In genomic region chr7:129188372-129188891, GRCh38 we compare ENCODE assay signal across 1 cellular context.
TF ChIP-seq lines count a peak whose summit lies in the region.

SMO (plus strand) TSS chr7:129188633; CDS start chr7:129189152, 519 bp downstream.

TF ChIP-seq in HepG2, 621 proteins besides CTCF, POLR2A, EP300 and RAD21 (continued from another document and continues in another):
- TF ChIP-seq ZNF687 (CRISPR knock-in tag; IDR thresholded peaks at IDR 0.05): peak; percentile 75
- TF ChIP-seq MZF1 (CRISPR knock-in tag; IDR thresholded peaks at IDR 0.05; ENCODE audit: borderline replicate concordance): no peak
- TF ChIP-seq ZNF33B (CRISPR knock-in tag; IDR thresholded peaks at IDR 0.05): no peak
- no peak for TF ChIP-seq ZNF484 (CRISPR knock-in tag; IDR thresholded peaks at IDR 0.05; ENCODE audit: borderline replicate concordance, low read depth)
- no peak for TF ChIP-seq MEIS2 (CRISPR knock-in tag; IDR thresholded peaks at IDR 0.05)
- TF ChIP-seq HNRNPL (IDR thresholded peaks at IDR 0.05; ENCODE audit: low read depth, low read length): no peak
- TF ChIP-seq BATF2 (CRISPR knock-in tag; IDR thresholded peaks at IDR 0.05): no peak
- TF ChIP-seq CREB3 (CRISPR knock-in tag; IDR thresholded peaks at IDR 0.05): no peak
- no peak for TF ChIP-seq SP140L (CRISPR knock-in tag; IDR thresholded peaks at IDR 0.05; ENCODE audit: borderline replicate concordance)
- TF ChIP-seq MAF1 (CRISPR knock-in tag; IDR thresholded peaks at IDR 0.05; ENCODE audit: borderline replicate concordance): no peak
- peak; percentile 16 for TF ChIP-seq AGO1 (IDR thresholded peaks at IDR 0.05; ENCODE audit: low read depth, low read length, poor library complexity, severe bottlenecking)
- 0 out of 3 replicates have a peak, but pooled peaks have one; percentile 29 for TF ChIP-seq MXI1 (IDR thresholded peaks at IDR 0.05; ENCODE audit: borderline replicate concordance, low read depth, low read length)
- TF ChIP-seq ZNF275 (CRISPR knock-in tag; IDR thresholded peaks at IDR 0.05; ENCODE audit: borderline replicate concordance): no peak
- TF ChIP-seq TAF15 (IDR thresholded peaks at IDR 0.05; ENCODE audit: low read depth, low read length, poor library complexity, severe bottlenecking): no peak
- peak; percentile 59 for TF ChIP-seq PAXIP1 (CRISPR knock-in tag; conservative IDR thresholded peaks at IDR 0.05)
- no peak for TF ChIP-seq HBP1 (CRISPR knock-in tag; IDR thresholded peaks at IDR 0.05; ENCODE audit: low read depth)
- TF ChIP-seq ZBTB1 (CRISPR knock-in tag; IDR thresholded peaks at IDR 0.05; ENCODE audit: borderline replicate concordance): no peak
- TF ChIP-seq ZZZ3 (CRISPR knock-in tag; IDR thresholded peaks at IDR 0.05; ENCODE audit: borderline replicate concordance): no peak
- no peak for TF ChIP-seq SNRNP70 (IDR thresholded peaks at IDR 0.05; ENCODE audit: low read depth, low read length)
- no peak for TF ChIP-seq ZNF44 (CRISPR knock-in tag; IDR thresholded peaks at IDR 0.05)
- no peak for TF ChIP-seq ZBTB40 (IDR thresholded peaks at IDR 0.05)
- TF ChIP-seq ZBTB40 (CRISPR knock-in tag; IDR thresholded peaks at IDR 0.05): no peak
- no peak for TF ChIP-seq HMG20B (CRISPR knock-in tag; conservative IDR thresholded peaks at IDR 0.05)
- TF ChIP-seq ELF3 (CRISPR knock-in tag; IDR thresholded peaks at IDR 0.05): 0 out of 2 replicates have a peak, but pooled peaks have one; percentile 18
- no peak for TF ChIP-seq MATR3 (CRISPR knock-in tag; IDR thresholded peaks at IDR 0.05)
- TF ChIP-seq FOXM1 (CRISPR knock-in tag; IDR thresholded peaks at IDR 0.05): no peak
- no peak for TF ChIP-seq ZNF790 (CRISPR knock-in tag; IDR thresholded peaks at IDR 0.05; ENCODE audit: borderline replicate concordance)
- no peak for TF ChIP-seq JARID2 (CRISPR knock-in tag; IDR thresholded peaks at IDR 0.05; ENCODE audit: insufficient replicate concordance)
- TF ChIP-seq LCORL (IDR thresholded peaks at IDR 0.05): no peak
- TF ChIP-seq LCORL (CRISPR knock-in tag; IDR thresholded peaks at IDR 0.05): 0 out of 2 replicates have a peak, but pooled peaks have one; percentile 18
- peak; percentile 65 for TF ChIP-seq GABPB1 (CRISPR knock-in tag; IDR thresholded peaks at IDR 0.05)
- TF ChIP-seq ZNF644 (CRISPR knock-in tag; IDR thresholded peaks at IDR 0.05; ENCODE audit: low read depth): no peak
- no peak for TF ChIP-seq MTF1 (CRISPR knock-in tag; IDR thresholded peaks at IDR 0.05)
- TF ChIP-seq EEA1 (CRISPR knock-in tag; IDR thresholded peaks at IDR 0.05; ENCODE audit: borderline replicate concordance): no peak
- no peak for TF ChIP-seq ZSCAN9 (CRISPR knock-in tag; IDR thresholded peaks at IDR 0.05; ENCODE audit: borderline replicate concordance)
- TF ChIP-seq ZNF180 (CRISPR knock-in tag; IDR thresholded peaks at IDR 0.05; ENCODE audit: borderline replicate concordance, low read depth): no peak
- no peak for TF ChIP-seq CCDC6 (CRISPR knock-in tag; IDR thresholded peaks at IDR 0.05)
- TF ChIP-seq CENPT (CRISPR knock-in tag; IDR thresholded peaks at IDR 0.05; ENCODE audit: low read depth): no peak
- TF ChIP-seq HNRNPUL1 (IDR thresholded peaks at IDR 0.05; ENCODE audit: low read depth, low read length): no peak
- no peak for TF ChIP-seq FOXC1 (CRISPR knock-in tag; IDR thresholded peaks at IDR 0.05; ENCODE audit: borderline replicate concordance)
- no peak for TF ChIP-seq PRMT3 (CRISPR knock-in tag; IDR thresholded peaks at IDR 0.05; ENCODE audit: borderline replicate concordance, low read depth)
- no peak for TF ChIP-seq GTF3A (CRISPR knock-in tag; conservative IDR thresholded peaks at IDR 0.05)
- no peak for TF ChIP-seq ZNF879 (CRISPR knock-in tag; IDR thresholded peaks at IDR 0.05)
- no peak for TF ChIP-seq IKZF1 (IDR thresholded peaks at IDR 0.05)
